Comparison of ENCODE assay signal across 8 cellular contexts in genomic region chr3:187319699-187320302, GRCh38. TPM values are rescaled to one million over a fixed set of nuclear protein-coding genes. Genes with fewer than 3 reads are reported as not detected.
DNase-seq lines count a peak whose midpoint lies in the region; ATAC-seq and TF ChIP-seq lines count a peak whose summit lies in the region.

No MANE protein-coding gene starts in this region.

- H3K36me3 ChIP-seq in Caco-2 (ENCODE audit: control insufficient read depth, insufficient read depth, low read length) (no peaks in the 10 kb centered on the region), uterus (no peaks in the 10 kb centered on the region)

- no peak overlapping the region for H3K27ac ChIP-seq in foreskin keratinocyte
- peak overlapping the region in 1 of 2 donors; percentile 51 for H3K27ac ChIP-seq in uterus

- no peak for TF ChIP-seq POLR2A in uterus (IDR thresholded peaks at IDR 0.05)

- H3K27ac Mint-ChIP-seq in Caco-2 (ENCODE audit: unreplicated experiment) = no peak overlapping the region
- H3K27ac Mint-ChIP-seq in activated T-helper 1 cell treated with anti-CD3 and anti-CD28 coated beads, Interleukin-12 subunit alpha, Interleukin-12 subunit beta, Interleukin-2, Interleukin-4 antibody, amounts not matched to agents 30 ng/mL and 10 ng/mL and 1 ng/mL, durations not matched to agents 14 hours and 24 hours and 36 hours = no peak overlapping the region

- H3K4me1 Mint-ChIP-seq in Caco-2 (ENCODE audit: low read depth, unreplicated experiment) = no peaks in the 10 kb centered on the region
- H3K4me1 Mint-ChIP-seq in activated T-helper 1 cell treated with anti-CD3 and anti-CD28 coated beads, Interleukin-12 subunit alpha, Interleukin-12 subunit beta, Interleukin-2, Interleukin-4 antibody, amounts not matched to agents 30 ng/mL and 10 ng/mL and 1 ng/mL, durations not matched to agents 14 hours and 24 hours and 36 hours (ENCODE audit: low read depth) = peaks cover 9% of the 10 kb centered on the region

- CTCF ChIA-PET in Caco-2 (lab: Charles Lee) = interaction anchor here (0.6 to 5.0 kb wide), 13 partner anchors 43 to 359 kb away, joined by 3 to 107 read pairs (median 4); no protein-coding TSS in a partner anchor

- intact Hi-C loops in Caco-2 (cut with micrococcal nuclease; ENCODE audit: unreplicated experiment) = loop anchor here (1.0 kb wide), 5 partner anchors 100 to 394 kb away; no protein-coding TSS in a partner anchor
- intact Hi-C loops in activated T-helper 1 cell treated with anti-CD3 and anti-CD28 coated beads, Interleukin-12 subunit alpha, Interleukin-12 subunit beta, Interleukin-2, Interleukin-4 antibody, amounts not matched to agents 30 ng/mL and 10 ng/mL and 1 ng/mL, durations not matched to agents 14 hours and 24 hours and 36 hours (cut with micrococcal nuclease) = loop anchor here (1.0 to 10.0 kb wide), 10 partner anchors 48 to 1829 kb away; partner anchors contain the start of gene RTP4
- intact Hi-C loops in uterus (cut with DNase I; ENCODE audit: low total_unique reads) = loop anchor here (10.0 kb wide), 1 partner anchor 355 kb away; the partner anchor contains the start of gene SST

- ATAC-seq in GM19324 (IDR thresholded peaks at IDR 0.05; ENCODE audit: low FRiP score, unreplicated experiment) (peak; percentile 58), HG03469 (IDR thresholded peaks at IDR 0.05; ENCODE audit: unreplicated experiment) (peak; percentile 72), foreskin keratinocyte (peak; percentile 79), omental fat pad (ENCODE audit: low FRiP score) (peak; percentile 93)

- peak; percentile 82 to 89 for TF ChIP-seq CTCF in Caco-2 (IDR thresholded peaks at IDR 0.05; ENCODE audit: insufficient read depth in 1 of 2, low read depth in 1 of 2, low read length in 1 of 2, severe bottlenecking in 1 of 2, unreplicated experiment in 1 of 2)
- TF ChIP-seq CTCF in foreskin keratinocyte (conservative IDR thresholded peaks at IDR 0.05) = peak; percentile 75
- TF ChIP-seq CTCF in omental fat pad (IDR thresholded peaks at IDR 0.05) = peak in 2 of 3 donors; percentile 62 to 83
- peak; percentile 34 to 75 (median 64) for TF ChIP-seq CTCF in uterus (IDR thresholded peaks at IDR 0.05)

- no peaks in the 10 kb centered on the region for H3K36me3 Mint-ChIP-seq in Caco-2 (ENCODE audit: insufficient read depth, unreplicated experiment)
- H3K36me3 Mint-ChIP-seq in activated T-helper 1 cell treated with anti-CD3 and anti-CD28 coated beads, Interleukin-12 subunit alpha, Interleukin-12 subunit beta, Interleukin-2, Interleukin-4 antibody, amounts not matched to agents 30 ng/mL and 10 ng/mL and 1 ng/mL, durations not matched to agents 14 hours and 24 hours and 36 hours (ENCODE audit: low read depth) = no peaks in the 10 kb centered on the region

- POLR2A ChIA-PET in Caco-2 (lab: Charles Lee) = no interaction called here

- H3K4me3 ChIP-seq in Caco-2 (ENCODE audit: low read depth, low read length) = no peak overlapping the region
- no peak overlapping the region for H3K4me3 ChIP-seq in uterus

- H3K9me3 ChIP-seq in Caco-2 (0 out of 2 replicates have a peak, but pooled peaks cover 3% of the 10 kb centered on the region), uterus (no peaks in the 10 kb centered on the region)

- no peaks in the 10 kb centered on the region for H3K27me3 ChIP-seq in Caco-2 (replicated peaks; ENCODE audit: control insufficient read depth, insufficient read depth, low read length)
- H3K27me3 ChIP-seq in foreskin keratinocyte = peaks cover 20% of the 10 kb centered on the region
- no peaks in the 10 kb centered on the region for H3K27me3 ChIP-seq in uterus

- H3K9me3 Mint-ChIP-seq in Caco-2 (ENCODE audit: unreplicated experiment) = no peaks in the 10 kb centered on the region
- H3K9me3 Mint-ChIP-seq in activated T-helper 1 cell treated with anti-CD3 and anti-CD28 coated beads, Interleukin-12 subunit alpha, Interleukin-12 subunit beta, Interleukin-2, Interleukin-4 antibody, amounts not matched to agents 30 ng/mL and 10 ng/mL and 1 ng/mL, durations not matched to agents 14 hours and 24 hours and 36 hours = no peaks in the 10 kb centered on the region

- H3K4me3 Mint-ChIP-seq in Caco-2 (ENCODE audit: unreplicated experiment) = no peak overlapping the region
- no peak overlapping the region for H3K4me3 Mint-ChIP-seq in activated T-helper 1 cell treated with anti-CD3 and anti-CD28 coated beads, Interleukin-12 subunit alpha, Interleukin-12 subunit beta, Interleukin-2, Interleukin-4 antibody, amounts not matched to agents 30 ng/mL and 10 ng/mL and 1 ng/mL, durations not matched to agents 14 hours and 24 hours and 36 hours

- no TSS peak for BruUV-seq in Caco-2 (replicated peaks; lab: Mats Ljungman, UMichigan)

- peaks cover 27% of the 10 kb centered on the region for H3K4me1 ChIP-seq in Caco-2
- no peaks in the 10 kb centered on the region for H3K4me1 ChIP-seq in foreskin keratinocyte
- H3K4me1 ChIP-seq in uterus = no peaks in the 10 kb centered on the region

- DNase-seq in Caco-2 (peak; percentile 66 to 72), OCI-M1 (lab: John Stamatoyannopoulos, UW) (peak; percentile 89), foreskin keratinocyte (peak; percentile 23 to 51), omental fat pad (ENCODE audit: low spot score) (peak; percentile 84), uterus (peak; percentile 68 to 72)
- peak; percentile 37 for DNase-seq in activated T-helper 1 cell treated with anti-CD3 and anti-CD28 coated beads, Interleukin-12 subunit alpha, Interleukin-12 subunit beta, Interleukin-2, Interleukin-4 antibody, amounts not matched to agents 30 ng/mL and 10 ng/mL and 1 ng/mL, durations not matched to agents 14 hours and 24 hours and 36 hours (ENCODE audit: low spot score)

- H3K27me3 Mint-ChIP-seq in Caco-2 (ENCODE audit: insufficient read depth, unreplicated experiment) = peaks cover 10% of the 10 kb centered on the region
- peaks cover 13% of the 10 kb centered on the region for H3K27me3 Mint-ChIP-seq in activated T-helper 1 cell treated with anti-CD3 and anti-CD28 coated beads, Interleukin-12 subunit alpha, Interleukin-12 subunit beta, Interleukin-2, Interleukin-4 antibody, amounts not matched to agents 30 ng/mL and 10 ng/mL and 1 ng/mL, durations not matched to agents 14 hours and 24 hours and 36 hours (ENCODE audit: insufficient read depth)

RNA-seq across cellular contexts. Expression of gene MASP1, which starts 28.3 kb away (rescaled TPM):
- total RNA-seq in Caco-2 (2022) (not detected in 2 replicates), foreskin keratinocyte (not detected in 2 replicates), omental fat pad (1 to 10 TPM; 3.8 to 9.9 (median 6.9) TPM), uterus (100 to 1,000 TPM in 1 of 4 donors, 10 to 100 TPM in 3; 25.3 to 121 (median 84.4) TPM)
- not detected in 2 replicates for total RNA-seq in activated T-helper 1 cell treated with anti-CD3 and anti-CD28 coated beads, Interleukin-12 subunit alpha, Interleukin-12 subunit beta, Interleukin-2, Interleukin-4 antibody, amounts not matched to agents 30 ng/mL and 10 ng/mL and 1 ng/mL, durations not matched to agents 14 hours and 24 hours and 36 hours
- polyA plus RNA-seq in foreskin keratinocyte = not detected in 2 replicates

RNA-seq across cellular contexts. Expression of gene RTP4, which starts 48.4 kb away (rescaled TPM):
- total RNA-seq in Caco-2 (2022) (not detected in 2 replicates), foreskin keratinocyte (0.07 and 0.14 TPM in 2 replicates), omental fat pad (1 to 10 TPM; 1.1 to 7.4 (median 2.2) TPM), uterus (1 to 10 TPM in 3 of 4 donors, under 1 TPM in 1; 0.51 to 5.1 (median 1.8) TPM)
- 3.4 and 4.0 TPM in 2 replicates for total RNA-seq in activated T-helper 1 cell treated with anti-CD3 and anti-CD28 coated beads, Interleukin-12 subunit alpha, Interleukin-12 subunit beta, Interleukin-2, Interleukin-4 antibody, amounts not matched to agents 30 ng/mL and 10 ng/mL and 1 ng/mL, durations not matched to agents 14 hours and 24 hours and 36 hours
- polyA plus RNA-seq in foreskin keratinocyte = 0.06 and 0.08 TPM in 2 replicates

Comparison
In these comparisons a context has a peak if more than half of its experiments do, and no peak if none do; other contexts are left out.
1. DNase-seq: peak in every context shown above with its lines; median percentile 89 in OCI-M1; 84 in omental fat pad; 70 in uterus; 69 in Caco-2; 37 in activated T-helper 1 cell treated with anti-CD3 and anti-CD28 coated beads, Interleukin-12 subunit alpha, Interleukin-12 subunit beta, Interleukin-2, Interleukin-4 antibody, amounts not matched to agents 30 ng/mL and 10 ng/mL and 1 ng/mL, durations not matched to agents 14 hours and 24 hours and 36 hours; 37 in foreskin keratinocyte.